Comparison of ENCODE assay signal across 8 cellular contexts in genomic region chr5:39399135-39400036, GRCh38. TPM values are rescaled to one million over a fixed set of nuclear protein-coding genes. Genes with fewer than 3 reads are reported as not detected.
DNase-seq lines count a peak whose midpoint lies in the region; ATAC-seq and TF ChIP-seq lines count a peak whose summit lies in the region.

No MANE protein-coding gene starts in this region.

- no peak for TF ChIP-seq CTCF in BE2C (IDR thresholded peaks at IDR 0.05; ENCODE audit: low read depth, low read length)

- peaks cover 9 to 23% of the 10 kb centered on the region in 2 donors for H3K4me1 ChIP-seq in duodenal mucosa (ENCODE audit: control insufficient read depth in 1 of 2, insufficient read depth in 2 of 2, low read length in 2 of 2)
- H3K4me1 ChIP-seq in muscle layer of colon (ENCODE audit: insufficient read depth, low read length) = peaks cover 29% of the 10 kb centered on the region
- no peaks in the 10 kb centered on the region for H3K4me1 ChIP-seq in BE2C

- H3K27ac ChIP-seq in duodenal mucosa (ENCODE audit: low read depth, low read length) = peak overlapping the region; percentile 68
- H3K27ac ChIP-seq in muscle layer of colon (ENCODE audit: low read depth, low read length) = peak overlapping the region; percentile 70

- H3K36me3 ChIP-seq in duodenal mucosa (ENCODE audit: control insufficient read depth in 1 of 2, insufficient read depth in 2 of 2, low read length in 2 of 2) (no peaks in the 10 kb centered on the region), muscle layer of colon (ENCODE audit: insufficient read depth, low read length) (no peaks in the 10 kb centered on the region), BE2C (no peaks in the 10 kb centered on the region)

- H3K9me3 ChIP-seq in duodenal mucosa (ENCODE audit: control insufficient read depth in 1 of 2, low read length in 2 of 2) (peaks cover 0 to 2% of the 10 kb centered on the region in 2 donors), muscle layer of colon (ENCODE audit: low read length) (no peaks in the 10 kb centered on the region), BE2C (no peaks in the 10 kb centered on the region; the same call in 1 of the 2 replicates)

- H3K4me3 ChIP-seq in duodenal mucosa (ENCODE audit: low read depth in 1 of 2, low read length in 2 of 2) (no peak overlapping the region), muscle layer of colon (ENCODE audit: low read depth in 1 of 2, low read length in 2 of 2) (no peak overlapping the region), BE2C (ENCODE audit: low read depth, low read length) (no peak overlapping the region)

- no peak for ATAC-seq in GM18520 (IDR thresholded peaks at IDR 0.05; ENCODE audit: unreplicated experiment)

- H3K9ac ChIP-seq in duodenal mucosa (ENCODE audit: low read depth in 1 of 2, low read length in 2 of 2) (no peak overlapping the region), muscle layer of colon (ENCODE audit: low read length) (no peak overlapping the region)

- DNase-seq in AG08396 (ENCODE audit: low spot score) = peak; percentile 67
- DNase-seq in NOMO-1 treated with DMSO at 0.1 percent for 48 hours (lab: John Stamatoyannopoulos, UW; ENCODE audit: unreplicated experiment) = peak; percentile 98
- no peak for DNase-seq in BE2C
- no peak for DNase-seq in SHP77 treated with DMSO at 0.1 percent for 48 hours (lab: John Stamatoyannopoulos, UW)
- no peak for DNase-seq in activated CD4-positive, alpha-beta T cell treated with anti-CD3 and anti-CD28 coated beads, Interleukin-2, amount 50 U/mL, for 48 hours

- H3K27me3 ChIP-seq in duodenal mucosa (ENCODE audit: control insufficient read depth in 1 of 2, insufficient read depth in 2 of 2, low read length in 2 of 2) = no peaks in the 10 kb centered on the region
- no peaks in the 10 kb centered on the region for H3K27me3 ChIP-seq in muscle layer of colon (ENCODE audit: control insufficient read depth in 1 of 2, insufficient read depth in 2 of 2, low read length in 2 of 2)
- H3K27me3 ChIP-seq in BE2C = no peaks in the 10 kb centered on the region

RNA-seq across cellular contexts. Expression of gene DAB2, which starts 25.4 kb away (rescaled TPM):
- polyA plus RNA-seq in BE2C (2012; ENCODE audit: insufficient read depth, insufficient read length, low read depth) = not detected

RNA-seq across cellular contexts. Expression of gene C9, which starts 35.1 kb away (rescaled TPM):
- not detected for polyA plus RNA-seq in BE2C (2012; ENCODE audit: insufficient read depth, insufficient read length, low read depth)

Comparison
In these comparisons a context has a peak if more than half of its experiments do, and no peak if none do; other contexts are left out.
1. DNase-seq: peak in AG08396 (single experiment) and NOMO-1 treated with DMSO at 0.1 percent for 48 hours (single experiment); none in BE2C (single experiment), SHP77 treated with DMSO at 0.1 percent for 48 hours (single experiment) and activated CD4-positive, alpha-beta T cell treated with anti-CD3 and anti-CD28 coated beads, Interleukin-2, amount 50 U/mL, for 48 hours (0 of 2).